Comparison of ENCODE assay signal across 12 cellular contexts in the genomic region with DNA sequence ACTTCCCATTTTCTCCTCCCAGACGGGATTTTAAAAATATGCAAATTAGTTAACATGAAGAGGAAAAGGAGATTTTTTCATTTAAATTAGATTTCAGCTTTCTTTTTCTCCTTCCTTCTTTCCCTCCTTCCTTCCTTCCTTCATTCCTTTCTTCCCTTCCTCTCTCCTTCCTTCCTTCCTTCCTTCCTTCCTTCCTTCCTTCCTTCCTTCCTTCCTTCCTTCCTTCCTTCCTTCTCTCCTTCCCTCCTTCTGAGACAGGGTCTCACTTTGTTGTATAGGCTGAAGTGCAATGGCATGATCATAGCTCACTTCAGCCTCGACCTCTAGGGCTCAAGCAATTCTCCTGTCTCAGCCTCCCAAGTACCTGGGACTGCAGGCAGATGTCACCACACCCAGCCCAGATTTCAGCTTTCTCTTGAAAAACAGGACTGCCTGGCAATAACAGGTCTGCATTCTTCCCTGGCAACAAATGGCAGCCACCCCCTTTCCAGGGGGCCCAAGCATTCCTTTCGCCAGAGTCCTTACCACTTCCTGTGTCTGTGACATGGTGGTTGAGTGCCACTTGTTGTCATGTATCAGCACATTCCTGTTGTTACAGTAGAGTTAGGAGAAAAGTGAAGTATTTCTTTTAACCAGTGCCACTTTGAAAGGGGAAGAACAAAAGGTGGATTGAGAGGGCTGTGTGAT.
DNase-seq lines count a peak whose midpoint lies in the region; ATAC-seq and TF ChIP-seq lines count a peak whose summit lies in the region.
"Had no signal": no experiment of that assay in that cellular context is flagged by ENCODE, and none has a peak within 500 bp of the region (broad histone marks: within the 10 kb centered on the region; RNA-seq: fewer than 3 reads in every experiment).

No MANE protein-coding gene starts in this region.

- no peak for TF ChIP-seq RAD21 in IMR-90 (IDR thresholded peaks at IDR 0.05; ENCODE audit: low read length)

- H4K20me1 ChIP-seq in IMR-90 (ENCODE audit: insufficient read depth, low read length) = no peaks in the 10 kb centered on the region

- H2AFZ ChIP-seq in IMR-90 (replicated peaks; ENCODE audit: low read length, poor library complexity) = peak overlapping the region; percentile 61

- intact Hi-C loops in IMR-90 (cut with micrococcal nuclease) = no loop called here
- intact Hi-C loops in vagina (cut with DNase I) = no loop called here

- H3K4me3 ChIP-seq in IMR-90 (ENCODE audit: insufficient read depth, low read depth, low read length) (no peak overlapping the region), vagina (no peak overlapping the region)
- H3K4me3 ChIP-seq: breast epithelium had no signal

- peaks cover 5% of the 10 kb centered on the region; the same call in 1 of the 2 replicates for H3K9me1 ChIP-seq in IMR-90 (ENCODE audit: insufficient read depth, low read length)

- no peak overlapping the region for H2BK120ac ChIP-seq in IMR-90 (ENCODE audit: low read depth, low read length)

- H3K18ac ChIP-seq in IMR-90 (ENCODE audit: low read depth, low read length) = no peak overlapping the region

- H3K9me3 ChIP-seq in IMR-90 (ENCODE audit: control insufficient read depth, insufficient read depth, low read length) = no peaks in the 10 kb centered on the region
- H3K9me3 ChIP-seq in vagina = no peaks in the 10 kb centered on the region
- H3K9me3 ChIP-seq: breast epithelium had no signal

- no peak overlapping the region for H3K9ac ChIP-seq in IMR-90 (ENCODE audit: low read depth, low read length)

- no peak overlapping the region for H2BK5ac ChIP-seq in IMR-90 (ENCODE audit: low read depth, low read length, poor library complexity, severe bottlenecking)

- no TSS peak for BruUV-seq in IMR-90 (replicated peaks; lab: Mats Ljungman, UMichigan)

- H3K56ac ChIP-seq in IMR-90 (ENCODE audit: extremely low read depth, insufficient read depth, low read length) = no peak overlapping the region

- H3K36me3 ChIP-seq in IMR-90 (ENCODE audit: control insufficient read depth, insufficient read depth, low read length) = no peaks in the 10 kb centered on the region
- H3K36me3 ChIP-seq in vagina = no peaks in the 10 kb centered on the region
- H3K36me3 ChIP-seq: breast epithelium had no signal

- ATAC-seq in IMR-90 (ENCODE audit: low read depth) (0 out of 2 replicates have a peak, but pooled peaks have one; percentile 27), HG03469 (IDR thresholded peaks at IDR 0.05; ENCODE audit: unreplicated experiment) (no peak)

- H4K8ac ChIP-seq in IMR-90 (ENCODE audit: low read depth in 2 of 2, low read length in 2 of 2) = no peak overlapping the region

- no peak overlapping the region for H3K27ac ChIP-seq in IMR-90 (ENCODE audit: insufficient read depth, low read length)
- H3K27ac ChIP-seq in vagina = no peak overlapping the region
- H3K27ac ChIP-seq: breast epithelium, HL-60 had no signal

- dilution Hi-C loops in IMR-90 (cut with HindIII; ENCODE audit: low sequenced_read_pairs, unreplicated experiment) = no loop called here

- no peak overlapping the region for H3K4ac ChIP-seq in IMR-90 (ENCODE audit: low read depth, low read length)

- no peak overlapping the region for H2BK20ac ChIP-seq in IMR-90 (ENCODE audit: low read depth, low read length)

- H3K27me3 ChIP-seq in IMR-90 (ENCODE audit: control insufficient read depth, insufficient read depth, low read length) = no peaks in the 10 kb centered on the region
- H3K27me3 ChIP-seq in vagina = no peaks in the 10 kb centered on the region
- H3K27me3 ChIP-seq: breast epithelium had no signal

- TF ChIP-seq CTCF in IMR-90 (conservative IDR thresholded peaks at IDR 0.05; ENCODE audit: low read depth, low read length) = no peak
- no peak for TF ChIP-seq CTCF in vagina (IDR thresholded peaks at IDR 0.05)

- whole genome bisulfite sequencing in IMR-90 (ENCODE audit: extremely low coverage in 2 of 2, insufficient read length in 1 of 2), 2 experiments = no CpG with 5 or more reads among the region's 3 CpGs

- no peak overlapping the region for H2AK5ac ChIP-seq in IMR-90 (ENCODE audit: low read depth, low read length)

- H2AK9ac ChIP-seq in IMR-90 (replicated peaks; ENCODE audit: low read depth, low read length, poor library complexity) = peak overlapping the region; percentile 61

- no peak overlapping the region for H4K91ac ChIP-seq in IMR-90 (ENCODE audit: insufficient read depth, low read depth, low read length)

- DNase-seq in Caki2 (ENCODE audit: low read depth) (peak; percentile 24), IMR-90 (peak; percentile 12), SW480 (ENCODE audit: low spot score) (peak; percentile 80), left kidney (ENCODE audit: low read depth, low spot score) (peak; percentile 29), NCI-H128 (lab: John Stamatoyannopoulos, UW; ENCODE audit: unreplicated experiment) (no peak), activated T-cell treated with anti-CD3 and anti-CD28 coated beads for 4 hours (no peak), vagina (ENCODE audit: extremely low spot score in 2 of 2) (no peak)
- DNase-seq: DMS 273 treated with DMSO at 0.1 percent for 48 hours, NCI-H2171 treated with DMSO at 0.1 percent for 48 hours had no signal

- H4K5ac ChIP-seq in IMR-90 (ENCODE audit: low read depth, low read length) = no peak overlapping the region

- no peaks in the 10 kb centered on the region for H3K4me1 ChIP-seq in IMR-90 (ENCODE audit: control insufficient read depth, insufficient read depth, low read length)
- no peaks in the 10 kb centered on the region for H3K4me1 ChIP-seq in vagina
- H3K4me1 ChIP-seq: breast epithelium had no signal

- H3K23ac ChIP-seq in IMR-90 (ENCODE audit: low read depth, low read length) = no peak overlapping the region

- TF ChIP-seq POLR2A in IMR-90 (IDR thresholded peaks at IDR 0.05; ENCODE audit: low read depth, low read length) = no peak
- TF ChIP-seq POLR2A in vagina (IDR thresholded peaks at IDR 0.05) = no peak

- no peak overlapping the region for H2BK15ac ChIP-seq in IMR-90 (ENCODE audit: low read depth, low read length)

- no peaks in the 10 kb centered on the region for H3K79me1 ChIP-seq in IMR-90 (ENCODE audit: low read depth in 1 of 2, low read length in 2 of 2)

- POLR2A ChIA-PET in IMR-90 (lab: Charles Lee; ENCODE audit: unreplicated experiment) = interaction anchor here (0.7 kb wide), 1 partner anchor 9 kb away, joined by 8 read pairs; no protein-coding TSS in a partner anchor

- H3K4me2 ChIP-seq in IMR-90 (ENCODE audit: low read depth, low read length) = no peak overlapping the region

- CTCF ChIA-PET in IMR-90 (lab: Yijun Ruan, JAX) = no interaction called here

- in situ Hi-C loops in Caki2 (cut with HindIII; ENCODE audit: low pct_unique_long_range_greater_than_20kb, low sequenced_read_pairs) = no loop called here
- in situ Hi-C loops in IMR-90 (cut with MboI; ENCODE audit: low sequenced_read_pairs) = no loop called here

- H3K14ac ChIP-seq in IMR-90 (replicated peaks; ENCODE audit: low read depth, low read length) = no peak overlapping the region

TF ChIP-seq in IMR-90, 13 proteins besides CTCF, POLR2A, EP300 and RAD21:
- TF ChIP-seq CHD1 (IDR thresholded peaks at IDR 0.05; ENCODE audit: low read depth, low read length) (no peak), MAFK (IDR thresholded peaks at IDR 0.05; ENCODE audit: low read depth, low read length) (0 out of 2 replicates have a peak, but pooled peaks have one; percentile 2), FOS (IDR thresholded peaks at IDR 0.05; ENCODE audit: low read depth, low read length) (no peak), RCOR1 (IDR thresholded peaks at IDR 0.05; ENCODE audit: insufficient replicate concordance, low read length) (no peak), RFX5 (IDR thresholded peaks at IDR 0.05; ENCODE audit: low read depth, low read length) (peak; percentile 75; the same call in 1 of the 2 replicates), BHLHE40 (IDR thresholded peaks at IDR 0.05; ENCODE audit: low read depth, low read length) (no peak), MXI1 (IDR thresholded peaks at IDR 0.05; ENCODE audit: borderline replicate concordance, low read depth, low read length) (no peak)
- TF ChIP-seq, protein P1, sequence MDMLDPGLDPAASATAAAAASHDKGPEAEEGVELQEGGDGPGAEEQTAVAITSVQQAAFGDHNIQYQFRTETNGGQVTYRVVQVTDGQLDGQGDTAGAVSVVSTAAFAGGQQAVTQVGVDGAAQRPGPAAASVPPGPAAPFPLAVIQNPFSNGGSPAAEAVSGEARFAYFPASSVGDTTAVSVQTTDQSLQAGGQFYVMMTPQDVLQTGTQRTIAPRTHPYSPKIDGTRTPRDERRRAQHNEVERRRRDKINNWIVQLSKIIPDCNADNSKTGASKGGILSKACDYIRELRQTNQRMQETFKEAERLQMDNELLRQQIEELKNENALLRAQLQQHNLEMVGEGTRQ (IDR thresholded peaks at IDR 0.05; ENCODE audit: low read depth, low read length) = no peak
- TF ChIP-seq, protein P2, sequence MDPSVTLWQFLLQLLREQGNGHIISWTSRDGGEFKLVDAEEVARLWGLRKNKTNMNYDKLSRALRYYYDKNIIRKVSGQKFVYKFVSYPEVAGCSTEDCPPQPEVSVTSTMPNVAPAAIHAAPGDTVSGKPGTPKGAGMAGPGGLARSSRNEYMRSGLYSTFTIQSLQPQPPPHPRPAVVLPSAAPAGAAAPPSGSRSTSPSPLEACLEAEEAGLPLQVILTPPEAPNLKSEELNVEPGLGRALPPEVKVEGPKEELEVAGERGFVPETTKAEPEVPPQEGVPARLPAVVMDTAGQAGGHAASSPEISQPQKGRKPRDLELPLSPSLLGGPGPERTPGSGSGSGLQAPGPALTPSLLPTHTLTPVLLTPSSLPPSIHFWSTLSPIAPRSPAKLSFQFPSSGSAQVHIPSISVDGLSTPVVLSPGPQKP (IDR thresholded peaks at IDR 0.05; ENCODE audit: borderline replicate concordance, low read depth, low read length) = no peak

Comparison
In these comparisons a context has a peak if more than half of its experiments do, and no peak if none do; other contexts are left out.
1. DNase-seq: peak in Caki2 (single experiment), IMR-90 (single experiment), SW480 (single experiment) and left kidney (single experiment); none in NCI-H128 (single experiment), activated T-cell treated with anti-CD3 and anti-CD28 coated beads for 4 hours (single experiment) and vagina (0 of 2).